In genomic region chr13:20191902-20192469, GRCh38 we compare ENCODE assay signal across 8 cellular contexts. TPM values are rescaled to one million over a fixed set of nuclear protein-coding genes. Genes with fewer than 3 reads are reported as not detected.
A peak's percentile ranks its signal among the peaks of the same experiment; 100 is the strongest.
DNase-seq lines count a peak whose midpoint lies in the region; ATAC-seq and TF ChIP-seq lines count a peak whose summit lies in the region.

No MANE protein-coding gene starts in this region.

- peak overlapping the region; percentile 69 for H3K4me3 Mint-ChIP-seq in activated T-helper 1 cell treated with anti-CD3 and anti-CD28 coated beads, Interleukin-12 subunit alpha, Interleukin-12 subunit beta, Interleukin-2, Interleukin-4 antibody, amounts not matched to agents 30 ng/mL and 10 ng/mL and 1 ng/mL, durations not matched to agents 14 hours and 24 hours and 36 hours

- H3K9me3 ChIP-seq in iPS DF 6.9 (ENCODE audit: control insufficient read depth, insufficient read depth, low read length) (no peaks in the 10 kb centered on the region), gastrocnemius medialis (no peaks in the 10 kb centered on the region)

- in situ Hi-C loops in gastrocnemius medialis (cut with MboI; ENCODE audit: low sequenced_read_pairs in 4 of 4): loop anchor here (10.0 to 25.0 kb wide), 5 partner anchors 95 to 745 kb away; partner anchors contain the start of gene XPO4 (in 1 of the 4)

- H3K36me3 Mint-ChIP-seq in activated T-helper 1 cell treated with anti-CD3 and anti-CD28 coated beads, Interleukin-12 subunit alpha, Interleukin-12 subunit beta, Interleukin-2, Interleukin-4 antibody, amounts not matched to agents 30 ng/mL and 10 ng/mL and 1 ng/mL, durations not matched to agents 14 hours and 24 hours and 36 hours (ENCODE audit: low read depth): peaks cover 2% of the 10 kb centered on the region

- H3K4me1 ChIP-seq in iPS DF 6.9 (ENCODE audit: control insufficient read depth, insufficient read depth, low read length): peaks cover 1% of the 10 kb centered on the region; the same call in 1 of the 2 replicates
- H3K4me1 ChIP-seq in gastrocnemius medialis: peaks cover 17 to 19% of the 10 kb centered on the region in 2 donors

- H3K27ac ChIP-seq in iPS DF 6.9 (ENCODE audit: low read length) (no peak overlapping the region), gastrocnemius medialis (no peak overlapping the region)

- H3K4me1 Mint-ChIP-seq in activated T-helper 1 cell treated with anti-CD3 and anti-CD28 coated beads, Interleukin-12 subunit alpha, Interleukin-12 subunit beta, Interleukin-2, Interleukin-4 antibody, amounts not matched to agents 30 ng/mL and 10 ng/mL and 1 ng/mL, durations not matched to agents 14 hours and 24 hours and 36 hours (ENCODE audit: low read depth): peaks cover 19% of the 10 kb centered on the region

- no peak for TF ChIP-seq POLR2A in gastrocnemius medialis (IDR thresholded peaks at IDR 0.05)

- peak in 1 of 2 donors; percentile 30 for ATAC-seq in gastrocnemius medialis
- ATAC-seq in HG02840 (IDR thresholded peaks at IDR 0.05; ENCODE audit: low FRiP score, unreplicated experiment): no peak
- ATAC-seq in GM19452 (IDR thresholded peaks at IDR 0.05; ENCODE audit: unreplicated experiment): no peak

- no CpG with 5 or more reads among the region's 36 CpGs for WGBS in iPS DF 6.9 (ENCODE audit: insufficient coverage, insufficient read length)

- H3K9me3 Mint-ChIP-seq in activated T-helper 1 cell treated with anti-CD3 and anti-CD28 coated beads, Interleukin-12 subunit alpha, Interleukin-12 subunit beta, Interleukin-2, Interleukin-4 antibody, amounts not matched to agents 30 ng/mL and 10 ng/mL and 1 ng/mL, durations not matched to agents 14 hours and 24 hours and 36 hours: no peaks in the 10 kb centered on the region

- H3K27me3 ChIP-seq in iPS DF 6.9 (ENCODE audit: control insufficient read depth, insufficient read depth, low read length) (peaks cover 55% of the 10 kb centered on the region), gastrocnemius medialis (peaks cover 52 to 64% (median 56%) of the 10 kb centered on the region in 3 donors)

- no peak for TF ChIP-seq CTCF in AG10803 (conservative IDR thresholded peaks at IDR 0.05; ENCODE audit: low read length)
- TF ChIP-seq CTCF in gastrocnemius medialis (IDR thresholded peaks at IDR 0.05 in 4 of 5, conservative IDR thresholded peaks at IDR 0.05 in 1 of 5): no peak

- no peak overlapping the region for H3K27ac Mint-ChIP-seq in activated T-helper 1 cell treated with anti-CD3 and anti-CD28 coated beads, Interleukin-12 subunit alpha, Interleukin-12 subunit beta, Interleukin-2, Interleukin-4 antibody, amounts not matched to agents 30 ng/mL and 10 ng/mL and 1 ng/mL, durations not matched to agents 14 hours and 24 hours and 36 hours

- H3K36me3 ChIP-seq in iPS DF 6.9 (ENCODE audit: control insufficient read depth, insufficient read depth, low read length) (no peaks in the 10 kb centered on the region), gastrocnemius medialis (no peaks in the 10 kb centered on the region)

- H3K4me3 ChIP-seq in AG10803 (ENCODE audit: low read length) (peak overlapping the region; percentile 41), iPS DF 6.9 (ENCODE audit: low read length) (peak overlapping the region; percentile 47), gastrocnemius medialis (peak overlapping the region; percentile 41 to 65 (median 56))

- intact Hi-C loops in activated T-helper 1 cell treated with anti-CD3 and anti-CD28 coated beads, Interleukin-12 subunit alpha, Interleukin-12 subunit beta, Interleukin-2, Interleukin-4 antibody, amounts not matched to agents 30 ng/mL and 10 ng/mL and 1 ng/mL, durations not matched to agents 14 hours and 24 hours and 36 hours (cut with micrococcal nuclease): no loop called here
- intact Hi-C loops in gastrocnemius medialis (cut with DNase I; ENCODE audit: low total_unique reads): no loop called here

- peaks cover 56% of the 10 kb centered on the region for H3K27me3 Mint-ChIP-seq in activated T-helper 1 cell treated with anti-CD3 and anti-CD28 coated beads, Interleukin-12 subunit alpha, Interleukin-12 subunit beta, Interleukin-2, Interleukin-4 antibody, amounts not matched to agents 30 ng/mL and 10 ng/mL and 1 ng/mL, durations not matched to agents 14 hours and 24 hours and 36 hours (ENCODE audit: insufficient read depth)

- DNase-seq in AG10803 (ENCODE audit: low read depth): no peak
- DNase-seq in HT1080 (ENCODE audit: low read depth): peak; percentile 16
- no peak for DNase-seq in activated T-helper 1 cell treated with anti-CD3 and anti-CD28 coated beads, Interleukin-12 subunit alpha, Interleukin-12 subunit beta, Interleukin-2, Interleukin-4 antibody, amounts not matched to agents 30 ng/mL and 10 ng/mL and 1 ng/mL, durations not matched to agents 14 hours and 24 hours and 36 hours (ENCODE audit: low spot score)
- peak; percentile 27 for DNase-seq in iPS DF 6.9 (ENCODE audit: low read depth, low spot score)
- no peak for DNase-seq in gastrocnemius medialis
- DNase-seq in NCI-H2029 treated with DMSO at 0.1 percent for 48 hours (lab: John Stamatoyannopoulos, UW): no peak

RNA-seq across cellular contexts. Expression of gene GJB2, which starts 0.8 kb away (rescaled TPM):
- total RNA-seq in HT1080 (2014; rRNA removed; shearing (Covaris generic)): 13.6 and 15.5 TPM in 2 replicates
- 14.1 and 17.5 TPM in 2 replicates for polyA plus RNA-seq in HT1080 (2015; cell fraction: cytosol; rRNA removed)
- polyA plus RNA-seq in HT1080 (2015; cell fraction: nucleus; rRNA removed): 10.7 and 10.9 TPM in 2 replicates
- 2.9 TPM in 2 replicates for total RNA-seq in activated T-helper 1 cell treated with anti-CD3 and anti-CD28 coated beads, Interleukin-12 subunit alpha, Interleukin-12 subunit beta, Interleukin-2, Interleukin-4 antibody, amounts not matched to agents 30 ng/mL and 10 ng/mL and 1 ng/mL, durations not matched to agents 14 hours and 24 hours and 36 hours
- under 1 TPM in 3 of 4 donors, not detected in 1; 0.35 to 0.72 (median 0.36) TPM for total RNA-seq in gastrocnemius medialis

RNA-seq across cellular contexts. Expression of gene GJA3, which starts 31.1 kb away (rescaled TPM):
- total RNA-seq in HT1080 (2014; rRNA removed; shearing (Covaris generic)): 0.56 and 0.84 TPM in 2 replicates
- polyA plus RNA-seq in HT1080 (2015; cell fraction: cytosol; rRNA removed): 0.33 and 0.48 TPM in 2 replicates
- 0.41 and 0.47 TPM in 2 replicates for polyA plus RNA-seq in HT1080 (2015; cell fraction: nucleus; rRNA removed)
- total RNA-seq in activated T-helper 1 cell treated with anti-CD3 and anti-CD28 coated beads, Interleukin-12 subunit alpha, Interleukin-12 subunit beta, Interleukin-2, Interleukin-4 antibody, amounts not matched to agents 30 ng/mL and 10 ng/mL and 1 ng/mL, durations not matched to agents 14 hours and 24 hours and 36 hours: not detected in 2 replicates
- not detected for total RNA-seq in gastrocnemius medialis

RNA-seq across cellular contexts. Expression of gene GJB6, which starts 40.1 kb away (rescaled TPM):
- not detected in 2 replicates for total RNA-seq in HT1080 (2014; rRNA removed; shearing (Covaris generic))
- polyA plus RNA-seq in HT1080 (2015; cell fraction: cytosol; rRNA removed): not detected in 2 replicates
- polyA plus RNA-seq in HT1080 (2015; cell fraction: nucleus; rRNA removed): not detected in 2 replicates
- total RNA-seq in activated T-helper 1 cell treated with anti-CD3 and anti-CD28 coated beads, Interleukin-12 subunit alpha, Interleukin-12 subunit beta, Interleukin-2, Interleukin-4 antibody, amounts not matched to agents 30 ng/mL and 10 ng/mL and 1 ng/mL, durations not matched to agents 14 hours and 24 hours and 36 hours: 0.76 and 0.99 TPM in 2 replicates
- not detected for total RNA-seq in gastrocnemius medialis

Comparison
In these comparisons a context has a peak if more than half of its experiments do, and no peak if none do; other contexts are left out.
1. DNase-seq: peak in HT1080 (single experiment) and iPS DF 6.9 (single experiment); none in AG10803 (single experiment), activated T-helper 1 cell treated with anti-CD3 and anti-CD28 coated beads, Interleukin-12 subunit alpha, Interleukin-12 subunit beta, Interleukin-2, Interleukin-4 antibody, amounts not matched to agents 30 ng/mL and 10 ng/mL and 1 ng/mL, durations not matched to agents 14 hours and 24 hours and 36 hours (single experiment), gastrocnemius medialis (0 of 2) and NCI-H2029 treated with DMSO at 0.1 percent for 48 hours (single experiment).
2. Peak in every context shown above with its lines, with median percentiles within 50 percentile points of each other: H3K4me3 ChIP-seq.